Comparison of ENCODE assay signal across 8 cellular contexts in the genomic region with DNA sequence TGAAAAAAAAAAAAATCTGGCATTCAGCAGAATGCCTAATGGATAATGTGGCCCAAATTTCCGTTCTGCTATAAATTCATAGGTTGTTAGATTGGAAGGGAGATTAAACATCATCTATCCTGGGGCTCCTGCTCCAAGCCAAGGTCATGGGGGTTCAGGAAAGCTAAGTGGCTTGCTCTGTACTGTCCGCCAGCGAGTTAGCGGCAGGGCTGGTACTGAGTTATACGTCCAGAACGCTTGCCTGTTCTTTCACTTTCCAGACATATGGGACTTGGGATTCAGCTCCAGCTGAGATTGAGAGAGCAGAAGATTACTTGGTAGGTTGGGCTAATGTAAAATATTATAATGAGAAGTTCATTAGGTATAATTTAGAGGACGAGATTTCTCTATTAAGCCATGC. TPM values are rescaled to one million over a fixed set of nuclear protein-coding genes. Genes with fewer than 3 reads are reported as not detected.
DNase-seq lines count a peak whose midpoint lies in the region; ATAC-seq and TF ChIP-seq lines count a peak whose summit lies in the region.

No MANE protein-coding gene starts in this region.

- H3K9ac ChIP-seq in BLaER1, result peak overlapping the region; percentile 97
- H3K9ac ChIP-seq in H9 (ENCODE audit: extremely low read depth, insufficient read length, low read length), result peak overlapping the region; percentile 95
- H3K9ac ChIP-seq in muscle layer of colon (ENCODE audit: low read length), result peak overlapping the region; percentile 78

- no peak overlapping the region for H3K14ac ChIP-seq in H9 (ENCODE audit: insufficient read depth, low read length)

- H3K9me3 Mint-ChIP-seq in H9, result no peaks in the 10 kb centered on the region

- H3K79me2 ChIP-seq in H9 (ENCODE audit: insufficient read depth, low read length), result peaks cover 8% of the 10 kb centered on the region; the same call in 1 of the 2 replicates

- no peaks in the 10 kb centered on the region for H3K79me1 ChIP-seq in H9 (ENCODE audit: insufficient read depth, low read depth, low read length, poor library complexity, severe bottlenecking)

- H3K4me3 ChIP-seq in BLaER1, result peak overlapping the region; percentile 79
- peak overlapping the region; percentile 97 for H3K4me3 ChIP-seq in epithelial cell of esophagus (ENCODE audit: low read length)
- H3K4me3 ChIP-seq in muscle layer of colon (ENCODE audit: low read depth in 1 of 2, low read length in 2 of 2), result peak overlapping the region; percentile 86 to 89

- H4K20me1 ChIP-seq in BLaER1 (peaks cover 35% of the 10 kb centered on the region), H9 (ENCODE audit: control insufficient read depth, insufficient read depth, insufficient read length) (no peaks in the 10 kb centered on the region)

- H2BK12ac ChIP-seq in H9 (ENCODE audit: insufficient read length, low read depth, low read length), result no peak overlapping the region

- no peak overlapping the region for H3T11ph ChIP-seq in H9 (ENCODE audit: low read length)

- no peak overlapping the region for H4K5ac ChIP-seq in H9 (ENCODE audit: insufficient read length, low read depth, low read length)

- no peak overlapping the region for H2AFZ ChIP-seq in H9 (ENCODE audit: low read length)

- H3K4me1 Mint-ChIP-seq in H9, result peaks cover 12 to 16% of the 10 kb centered on the region in 2 experiments

- H3K27ac Mint-ChIP-seq in H9, result peak overlapping the region; percentile 32 to 97 (median 97); a peak in 4 of 7 replicates

- peak overlapping the region; percentile 85 for H3K4me2 ChIP-seq in BLaER1
- peak overlapping the region; percentile 97 for H3K4me2 ChIP-seq in H9 (ENCODE audit: insufficient read depth, insufficient read length, low read length)

- H2BK5ac ChIP-seq in H9 (ENCODE audit: insufficient read length, low read length), result no peak overlapping the region

- no CpG with 5 or more reads among the region's 7 CpGs for WGBS in H9 (ENCODE audit: extremely low coverage, insufficient read length, low lambda C conversion rate)

- no peak overlapping the region for H3K4ac ChIP-seq in H9 (ENCODE audit: low read depth, low read length)

- ATAC-seq in GM18520 (IDR thresholded peaks at IDR 0.05; ENCODE audit: unreplicated experiment), result no peak

- H3K27ac ChIP-seq in BLaER1, result peak overlapping the region; percentile 93
- no peak overlapping the region for H3K27ac ChIP-seq in H9 (ENCODE audit: insufficient read length, low read depth, low read length)
- H3K27ac ChIP-seq in muscle layer of colon (ENCODE audit: low read depth, low read length), result peak overlapping the region; percentile 80

- peaks cover 0 to 18% (median 0%) of the 10 kb centered on the region in 3 experiments; a peak in 4 of 7 replicates for H3K36me3 Mint-ChIP-seq in H9 (ENCODE audit: insufficient read depth in 1 of 3, low read depth in 3 of 3)

- H3K27me3 Mint-ChIP-seq in H9 (ENCODE audit: low read depth), result peaks cover 4% of the 10 kb centered on the region; the same call in 1 of the 2 replicates

- no peak overlapping the region for H2BK120ac ChIP-seq in H9 (ENCODE audit: low read depth, low read length, poor library complexity, severe bottlenecking)

- H3K27me3 ChIP-seq in BLaER1 (no peaks in the 10 kb centered on the region), H9 (ENCODE audit: insufficient read depth, low read length) (no peaks in the 10 kb centered on the region), muscle layer of colon (ENCODE audit: control insufficient read depth in 1 of 2, insufficient read depth in 2 of 2, low read length in 2 of 2) (no peaks in the 10 kb centered on the region)

- no peak overlapping the region for H3K56ac ChIP-seq in H9 (ENCODE audit: insufficient read length, low read depth, low read length)

- no peak for TF ChIP-seq CTCF in H9 (conservative IDR thresholded peaks at IDR 0.05)
- TF ChIP-seq CTCF in epithelial cell of esophagus (IDR thresholded peaks at IDR 0.05; ENCODE audit: insufficient read depth, low read depth, low read length, missing control alignments), result no peak

- H3K4me3 Mint-ChIP-seq in H9, result peak overlapping the region; percentile 99 to 100

- H3K4me1 ChIP-seq in BLaER1 (peaks cover 42% of the 10 kb centered on the region), H9 (ENCODE audit: insufficient read depth, low read length) (peaks cover 2% of the 10 kb centered on the region; the same call in 1 of the 2 replicates), muscle layer of colon (ENCODE audit: insufficient read depth, low read length) (peaks cover 24% of the 10 kb centered on the region)

- H3K18ac ChIP-seq in H9 (ENCODE audit: insufficient read length, low read depth, low read length), result no peak overlapping the region

- H2BK20ac ChIP-seq in H9 (ENCODE audit: low read depth, low read length, poor library complexity, severe bottlenecking), result no peak overlapping the region

- peaks cover 32% of the 10 kb centered on the region for H3K36me3 ChIP-seq in BLaER1
- H3K36me3 ChIP-seq in muscle layer of colon (ENCODE audit: insufficient read depth, low read length), result peaks cover 11% of the 10 kb centered on the region

- H2BK15ac ChIP-seq in H9 (ENCODE audit: low read depth, low read length), result no peak overlapping the region

- no peak overlapping the region for H3K23ac ChIP-seq in H9 (ENCODE audit: insufficient read length, low read depth, low read length)

- no peak overlapping the region for H4K91ac ChIP-seq in H9 (ENCODE audit: insufficient read length, low read depth, low read length)

- H4K8ac ChIP-seq in H9 (replicated peaks; ENCODE audit: insufficient read length, low read depth, low read length), result no peak overlapping the region

- DNase-seq in H9, result no peak
- DNase-seq in SK-N-DZ (ENCODE audit: low spot score), result peak; percentile 38
- peak; percentile 42 for DNase-seq in epithelial cell of esophagus (ENCODE audit: low read depth)
- no peak for DNase-seq in ecto neural progenitor cell (ENCODE audit: low spot score)
- no peak for DNase-seq in SW 1271 (lab: John Stamatoyannopoulos, UW)

- peaks cover 5% of the 10 kb centered on the region for H3K23me2 ChIP-seq in H9 (ENCODE audit: insufficient read length, low read depth, low read length, poor library complexity, severe bottlenecking)

- H3K9me3 ChIP-seq in BLaER1 (no peaks in the 10 kb centered on the region), H9 (ENCODE audit: control insufficient read depth, low read depth, low read length) (no peaks in the 10 kb centered on the region), muscle layer of colon (ENCODE audit: low read length) (no peaks in the 10 kb centered on the region)

- no peak overlapping the region for H2AK5ac ChIP-seq in H9 (ENCODE audit: insufficient read length, low read length)

RNA-seq across cellular contexts. Expression of a gene that starts 0.9 kb away (rescaled TPM):
- total RNA-seq in H9 (2021), result 38.8 and 42.0 TPM in 2 replicates
- 50.2 and 52.6 TPM in 2 replicates for polyA plus RNA-seq in SK-N-DZ (2014; cell fraction: cytosol; rRNA removed)
- polyA plus RNA-seq in SK-N-DZ (2014; cell fraction: nucleus; rRNA removed), result 29.6 and 35.8 TPM in 2 replicates

RNA-seq across cellular contexts. Expression of a gene that starts 18.6 kb away (rescaled TPM):
- not detected in 2 replicates for total RNA-seq in H9 (2021)
- 0.14 TPM in 1 of 2 replicates, not detected in the other for polyA plus RNA-seq in SK-N-DZ (2014; cell fraction: cytosol; rRNA removed)
- polyA plus RNA-seq in SK-N-DZ (2014; cell fraction: nucleus; rRNA removed), result not detected in 2 replicates

RNA-seq across cellular contexts. Expression of a gene that starts 26.7 kb away (rescaled TPM):
- total RNA-seq in H9 (2021), result not detected in 2 replicates
- not detected in 2 replicates for polyA plus RNA-seq in SK-N-DZ (2014; cell fraction: cytosol; rRNA removed)
- polyA plus RNA-seq in SK-N-DZ (2014; cell fraction: nucleus; rRNA removed), result 0.09 and 1.2 TPM in 2 replicates

RNA-seq across cellular contexts. Expression of a gene that starts 44.1 kb away (rescaled TPM):
- 0.31 and 0.33 TPM in 2 replicates for total RNA-seq in H9 (2021)
- 0.38 and 0.56 TPM in 2 replicates for polyA plus RNA-seq in SK-N-DZ (2014; cell fraction: cytosol; rRNA removed)
- 1.4 and 2.6 TPM in 2 replicates for polyA plus RNA-seq in SK-N-DZ (2014; cell fraction: nucleus; rRNA removed)

Comparison
In these comparisons a context has a peak if more than half of its experiments do, and no peak if none do; other contexts are left out.
1. DNase-seq: peak in SK-N-DZ (single experiment) and epithelial cell of esophagus (single experiment); none in H9 (single experiment), ecto neural progenitor cell (single experiment) and SW 1271 (0 of 2).
2. Peak in every context shown above with its lines, with median percentiles within 50 percentile points of each other: H3K4me3 ChIP-seq and H3K9ac ChIP-seq.